ENCODE assay signal across 8 cellular contexts in the genomic region with DNA sequence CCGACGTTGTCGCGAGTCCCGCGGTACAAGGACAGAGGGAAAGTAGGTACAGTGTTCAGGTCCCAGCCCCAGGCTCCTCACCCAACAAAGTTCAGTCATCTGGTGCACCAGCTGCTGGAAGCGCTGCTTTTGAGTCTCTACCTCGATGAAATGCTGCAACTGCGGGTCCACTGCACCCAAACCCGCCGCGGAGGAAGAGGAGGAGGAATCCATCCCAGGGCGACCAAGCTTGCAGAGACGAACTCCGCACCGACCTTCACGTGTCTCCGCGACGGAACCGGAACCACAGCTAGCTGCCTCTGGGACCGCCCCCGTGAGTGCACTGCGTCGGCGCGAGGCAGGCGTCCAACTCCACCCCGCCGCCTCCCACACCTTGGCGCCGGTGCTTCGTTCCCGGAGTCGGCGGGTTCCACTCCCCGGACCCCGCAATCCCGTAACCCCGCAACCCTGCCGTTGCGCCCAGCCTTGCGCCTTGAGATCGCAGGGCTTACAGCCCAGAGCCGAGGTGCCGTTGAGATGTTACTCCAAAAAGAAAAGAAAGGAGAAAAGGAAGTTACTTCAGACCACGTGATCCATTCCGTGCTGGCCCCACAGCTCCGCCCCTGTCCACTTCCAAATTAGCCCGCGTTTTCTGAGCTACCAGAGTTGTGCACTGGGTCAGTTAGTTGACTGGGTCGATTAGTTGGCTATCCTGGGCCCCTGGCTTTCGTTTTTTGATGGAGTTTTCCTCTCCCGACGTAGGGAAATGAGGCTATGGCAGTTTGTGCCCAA. TPM values are rescaled to one million over a fixed set of nuclear protein-coding genes. Genes with fewer than 3 reads are reported as not detected.
DNase-seq lines count a peak whose midpoint lies in the region; ATAC-seq and TF ChIP-seq lines count a peak whose summit lies in the region.

Gene TIMM8A, minus strand, starts transcription at position 291 of the 771 bp plus-strand sequence. Its CDS starts 78 bp downstream, at position 213.

- peaks cover 4% of the 10 kb centered on the region for H3K36me3 Mint-ChIP-seq in brain

- peak within 1 kb of the TSS; percentile 91 to 94 (median 92) for H3K4me3 Mint-ChIP-seq in brain

- ATAC-seq in HG03039 (IDR thresholded peaks at IDR 0.05; ENCODE audit: unreplicated experiment) = peak; percentile 95

- no peaks in the 10 kb centered on the region for H3K9me3 Mint-ChIP-seq in brain

- H3K4me3 ChIP-seq in iPS-18a (ENCODE audit: low read length) = peak within 1 kb of the TSS; percentile 78
- H3K4me3 ChIP-seq in skeletal muscle tissue (ENCODE audit: low read length in 3 of 3) = peak within 1 kb of the TSS; percentile 87 to 90 (median 87)

- H3K36me3 ChIP-seq in iPS-18a (ENCODE audit: control insufficient read depth, low read depth, low read length) = peaks cover 28% of the 10 kb centered on the region
- H3K36me3 ChIP-seq in skeletal muscle tissue (ENCODE audit: control insufficient read depth in 3 of 3, insufficient read depth in 3 of 3, low read length in 3 of 3) = no peaks in the 10 kb centered on the region

- peaks cover 20% of the 10 kb centered on the region for H3K4me1 Mint-ChIP-seq in brain

- peaks cover 11% of the 10 kb centered on the region for H3K27me3 Mint-ChIP-seq in brain

- peak within 1 kb of the TSS; percentile 79 for H3K27ac ChIP-seq in iPS-18a (ENCODE audit: low read length)
- peak within 1 kb of the TSS; percentile 80 for H3K27ac ChIP-seq in skeletal muscle tissue (ENCODE audit: low read depth, low read length)

- no peaks in the 10 kb centered on the region for H3K27me3 ChIP-seq in iPS-18a (ENCODE audit: control insufficient read depth, insufficient read depth, low read length)
- no peaks in the 10 kb centered on the region for H3K27me3 ChIP-seq in skeletal muscle tissue (ENCODE audit: control insufficient read depth in 3 of 3, insufficient read depth in 3 of 3, low read length in 3 of 3)

- TF ChIP-seq CTCF in brain (conservative IDR thresholded peaks at IDR 0.05) = no peak

- H3K9ac ChIP-seq in iPS-18a (ENCODE audit: low read length) (peak within 1 kb of the TSS; percentile 86), skeletal muscle tissue (ENCODE audit: low read depth in 1 of 3, low read length in 3 of 3) (peak within 1 kb of the TSS; percentile 72 to 84 (median 74))

- H3K4me1 ChIP-seq in iPS-18a (ENCODE audit: control insufficient read depth, low read depth, low read length) (peaks cover 7% of the 10 kb centered on the region), skeletal muscle tissue (ENCODE audit: control insufficient read depth in 3 of 3, insufficient read depth in 3 of 3, low read length in 3 of 3) (peaks cover 0 to 6% (median 4%) of the 10 kb centered on the region in 3 donors)

- H3K9me3 ChIP-seq in iPS-18a (ENCODE audit: control insufficient read depth, low read depth, low read length) (no peaks in the 10 kb centered on the region), skeletal muscle tissue (ENCODE audit: control insufficient read depth in 3 of 3, low read length in 3 of 3) (no peaks in the 10 kb centered on the region)

- H3K27ac Mint-ChIP-seq in brain = peak within 1 kb of the TSS; percentile 86 to 96 (median 92)

- peak; percentile 72 for DNase-seq in NK-92 treated with Interleukin-12 subunit alpha and Interleukin-12 subunit beta, amount 100 ng/mL, for 24 hours (lab: John Stamatoyannopoulos, UW)
- DNase-seq in NK-92 (lab: John Stamatoyannopoulos, UW; ENCODE audit: unreplicated experiment) (no peak), NCI-H2081 treated with DMSO at 0.1 percent for 48 hours (lab: John Stamatoyannopoulos, UW) (peak; percentile 25), UCSD-AML1 (lab: John Stamatoyannopoulos, UW; ENCODE audit: unreplicated experiment) (peak; percentile 78)

RNA-seq across cellular contexts. Expression of gene TIMM8A, which starts in this region (rescaled TPM):
- 9.4 TPM for polyA plus RNA-seq in brain (ENCODE audit: insufficient read depth, low read depth, low replicate concordance)
- 3.1 TPM for total RNA-seq in skeletal muscle tissue
